In the genomic region with DNA sequence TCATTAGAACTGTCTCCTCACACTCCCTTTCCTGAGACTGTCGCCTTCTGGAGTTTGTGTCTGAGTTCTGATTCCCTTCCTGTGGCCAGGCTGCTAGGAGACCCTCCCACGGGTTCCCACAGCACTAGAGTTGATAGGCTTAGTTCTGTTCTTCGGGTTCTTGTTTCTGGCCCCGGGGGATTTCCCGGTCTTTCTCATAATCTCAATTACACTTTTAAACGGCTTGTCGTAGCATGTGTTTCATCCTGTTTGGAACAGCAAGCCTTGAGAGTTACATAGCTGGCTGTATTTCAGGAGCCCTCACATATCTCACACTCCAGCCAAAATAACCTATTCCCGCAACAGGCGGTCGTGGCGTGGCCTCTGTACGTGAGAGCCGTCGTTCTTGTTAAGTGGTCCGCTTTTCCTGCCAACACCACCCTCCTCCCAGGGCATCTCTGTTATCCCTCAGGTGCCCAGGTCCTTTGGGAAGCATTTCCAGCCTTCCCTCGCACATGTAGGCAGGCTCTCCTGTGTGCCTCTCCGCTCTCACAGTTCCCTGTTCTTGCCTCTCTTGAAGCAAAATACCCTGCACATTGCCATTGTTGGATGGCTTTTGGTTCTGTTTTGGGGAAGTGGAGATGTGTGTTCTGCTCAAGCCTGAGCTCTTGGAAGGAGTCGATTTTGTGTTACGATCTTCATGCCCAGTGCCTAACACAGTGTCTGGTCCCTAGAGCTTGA, we compare ENCODE assay signal across 8 cellular contexts.
DNase-seq lines count a peak whose midpoint lies in the region; ATAC-seq lines count a peak whose summit lies in the region.

No MANE protein-coding gene starts in this region.

- H3K27ac Mint-ChIP-seq in activated T-cell treated with anti-CD3 and anti-CD28 coated beads, Interleukin-2, amount 50 U/mL, for 24 hours: peak overlapping the region; percentile 88

- no peaks in the 10 kb centered on the region for H3K9me3 Mint-ChIP-seq in activated T-cell treated with anti-CD3 and anti-CD28 coated beads, Interleukin-2, amount 50 U/mL, for 24 hours

- ATAC-seq in HG02870 (IDR thresholded peaks at IDR 0.05; ENCODE audit: unreplicated experiment): peak; percentile 72
- ATAC-seq in HG03432 (IDR thresholded peaks at IDR 0.05; ENCODE audit: unreplicated experiment): no peak
- no peak for ATAC-seq in HG02938 (IDR thresholded peaks at IDR 0.05; ENCODE audit: unreplicated experiment)

- peaks cover 91% of the 10 kb centered on the region for H3K36me3 Mint-ChIP-seq in activated T-cell treated with anti-CD3 and anti-CD28 coated beads, Interleukin-2, amount 50 U/mL, for 24 hours (ENCODE audit: low read depth)

- H3K4me3 Mint-ChIP-seq in activated T-cell treated with anti-CD3 and anti-CD28 coated beads, Interleukin-2, amount 50 U/mL, for 24 hours: peak overlapping the region; percentile 38

- H3K4me1 Mint-ChIP-seq in activated T-cell treated with anti-CD3 and anti-CD28 coated beads, Interleukin-2, amount 50 U/mL, for 24 hours (ENCODE audit: low read depth): peaks cover 26% of the 10 kb centered on the region

- no peaks in the 10 kb centered on the region for H3K27me3 Mint-ChIP-seq in activated T-cell treated with anti-CD3 and anti-CD28 coated beads, Interleukin-2, amount 50 U/mL, for 24 hours

- peak; percentile 59 for DNase-seq in activated T-cell treated with anti-CD3 and anti-CD28 coated beads, Interleukin-2, amount 50 U/mL, for 24 hours
- DNase-seq in iris pigment epithelial cell (ENCODE audit: low read depth) (peak; percentile 55), middle frontal gyrus (ENCODE audit: extremely low spot score, low spot score) (no peak), GF-D8 (lab: John Stamatoyannopoulos, UW) (no peak)
- DNase-seq in stimulated activated CD8-positive, alpha-beta memory T cell treated with anti-CD3 and anti-CD28 coated beads, Interleukin-7, amount 100 ng/mL, for 48 hours (ENCODE audit: extremely low read depth in 1 of 2, low read depth in 1 of 2): peak; percentile 28 to 59

Comparison
In these comparisons a context has a peak if more than half of its experiments do, and no peak if none do; other contexts are left out.
1. DNase-seq: peak in activated T-cell treated with anti-CD3 and anti-CD28 coated beads, Interleukin-2, amount 50 U/mL, for 24 hours (single experiment), iris pigment epithelial cell (single experiment) and stimulated activated CD8-positive, alpha-beta memory T cell treated with anti-CD3 and anti-CD28 coated beads, Interleukin-7, amount 100 ng/mL, for 48 hours (2 of 2); none in middle frontal gyrus (single experiment) and GF-D8 (single experiment).